Comparison of ENCODE assay signal across 26 cellular contexts in genomic region chr2:53854678-53855077, GRCh38. TPM values are rescaled to one million over a fixed set of nuclear protein-coding genes. Genes with fewer than 3 reads are reported as not detected.
DNase-seq lines count a peak whose midpoint lies in the region; ATAC-seq and TF ChIP-seq lines count a peak whose summit lies in the region.
"Had no signal": no experiment of that assay in that cellular context is flagged by ENCODE, and none has a peak within 500 bp of the region (broad histone marks: within the 10 kb centered on the region; RNA-seq: fewer than 3 reads in every experiment).

No MANE protein-coding gene starts in this region.

- H3K79me2 ChIP-seq in GM23248 (ENCODE audit: insufficient read depth), result peaks cover 7% of the 10 kb centered on the region; the same call in 1 of the 2 replicates

- peaks cover 7% of the 10 kb centered on the region for H3K4me1 ChIP-seq in GM23248 (ENCODE audit: insufficient read depth)
- H3K4me1 ChIP-seq: SJSA1 had no signal

- no peaks in the 10 kb centered on the region for H4K20me1 ChIP-seq in GM23248 (ENCODE audit: insufficient read depth)

- H3K9me3 ChIP-seq in GM23248 (ENCODE audit: low read depth), result no peaks in the 10 kb centered on the region
- H3K9me3 ChIP-seq: adrenal gland, gastroesophageal sphincter, SJSA1, upper lobe of left lung had no signal

- no peak overlapping the region for H3K4me2 ChIP-seq in GM23248 (ENCODE audit: unreplicated experiment)
- H3K4me2 ChIP-seq: PC-9 had no signal

- no peak overlapping the region for H2AFZ ChIP-seq in GM23248
- H2AFZ ChIP-seq: PC-9 had no signal

- no peak overlapping the region for H3K9ac ChIP-seq in GM23248

- WGBS in GM23248 (ENCODE audit: low coverage in 1 of 2, low lambda C conversion rate in 2 of 2, missing lambda C conversion rate in 2 of 2), 2 experiments, result 77 to 83% methylated on average over 2 of the region's 2 CpGs

- no peaks in the 10 kb centered on the region for H3K9me2 ChIP-seq in GM23248 (ENCODE audit: insufficient read depth)

- peaks cover 20 to 28% of the 10 kb centered on the region in 2 donors for H3K36me3 Mint-ChIP-seq in naive B cell

- H3K36me3 ChIP-seq in GM23248 (ENCODE audit: low read depth), result 0 out of 2 replicates have a peak, but pooled peaks cover 12% of the 10 kb centered on the region

- peaks cover 0 to 11% (median 7%) of the 10 kb centered on the region in 3 donors for H3K4me1 Mint-ChIP-seq in naive B cell
- H3K4me1 Mint-ChIP-seq: activated B cell treated with CpG ODN at 0.5 μM for 24 hours had no signal

- in situ Hi-C loops in GM23248 (cut with MboI), result no loop called here

- H3K4me3 ChIP-seq in GM23248, result no peak overlapping the region
- H3K4me3 ChIP-seq: adrenal gland, gastroesophageal sphincter, PC-9, SJSA1, upper lobe of left lung had no signal

- no peaks in the 10 kb centered on the region for H3K27me3 Mint-ChIP-seq in naive B cell
- H3K27me3 Mint-ChIP-seq: activated B cell treated with CpG ODN at 0.5 μM for 24 hours; natural killer cell treated with Interleukin-12 subunit alpha and Interleukin-12 subunit beta and Interleukin-15 and Interleukin-18, amount 100 ng/mL, for 72 hours had no signal

- no peaks in the 10 kb centered on the region for H3K9me3 Mint-ChIP-seq in naive B cell
- H3K9me3 Mint-ChIP-seq: activated B cell treated with CpG ODN at 0.5 μM for 24 hours; natural killer cell treated with Interleukin-12 subunit alpha and Interleukin-12 subunit beta and Interleukin-15 and Interleukin-18, amount 100 ng/mL, for 72 hours had no signal

- peaks cover 13% of the 10 kb centered on the region; the same call in 1 of the 2 replicates for H3F3A ChIP-seq in GM23248 (ENCODE audit: insufficient read depth)

- CTCF ChIA-PET in GM10248 (lab: Yijun Ruan, JAX), result interaction anchor here (0.9 kb wide), 1 partner anchor 8 kb away, joined by 3 read pairs; no protein-coding TSS in a partner anchor

- H3K27me3 ChIP-seq in GM23248 (replicated peaks; ENCODE audit: insufficient read depth), result no peaks in the 10 kb centered on the region
- H3K27me3 ChIP-seq: adrenal gland, gastroesophageal sphincter, SJSA1, upper lobe of left lung had no signal

- no peak overlapping the region for H3K4me3 Mint-ChIP-seq in naive B cell
- H3K4me3 Mint-ChIP-seq: activated B cell treated with CpG ODN at 0.5 μM for 24 hours; natural killer cell treated with Interleukin-12 subunit alpha and Interleukin-12 subunit beta and Interleukin-15 and Interleukin-18, amount 100 ng/mL, for 72 hours had no signal

- no peak for DNase-seq in activated CD4-positive, CD25-positive, alpha-beta regulatory T cell treated with anti-CD3 and anti-CD28 coated beads, Interleukin-2, amount 50 U/mL, for 72 hours
- DNase-seq in GM23248 (peak; percentile 49), naive B cell (no peak), NCI-H1105 treated with DMSO at 0.1 percent for 48 hours (lab: John Stamatoyannopoulos, UW) (no peak), omental fat pad (ENCODE audit: low spot score) (no peak), GM10248 (ENCODE audit: extremely low spot score) (no peak)
- DNase-seq: activated B cell treated with CpG ODN at 0.5 μM for 24 hours; activated CD8-positive, alpha-beta memory T cell treated with anti-CD3 and anti-CD28 coated beads for 24 hours; activated effector memory CD4-positive, alpha-beta T cell treated with anti-CD3 and anti-CD28 coated beads, Interleukin-2, amount 50 U/mL, for 16 hours; adrenal gland; kidney glomerular epithelial cell; MM.1S; NCI-H187; NCI-H226; NCI-H82; PC-9; posterior cingulate gyrus; stimulated activated CD4-positive, alpha-beta T cell treated with anti-CD3 and anti-CD28 coated beads, Interleukin-1b, Interleukin-23, amount 100 ng/mL, for 48 hours; upper lobe of left lung had no signal

- POLR2A ChIA-PET in GM10248 (lab: Yijun Ruan, JAX), result no interaction called here

- peak; percentile 78 to 86 for ATAC-seq in activated CD4-positive, CD25-positive, alpha-beta regulatory T cell treated with anti-CD3 and anti-CD28 coated beads, Interleukin-2, amount 50 U/mL, for 24 hours
- ATAC-seq in HG03520 (IDR thresholded peaks at IDR 0.05; ENCODE audit: unreplicated experiment) (peak; percentile 68), naive B cell (ENCODE audit: low read depth in 2 of 2) (no peak), omental fat pad (ENCODE audit: low FRiP score) (no peak)
- ATAC-seq: esophagus mucosa, gastroesophageal sphincter had no signal

- H3K27ac Mint-ChIP-seq in naive B cell, result peak overlapping the region in 5 of 6 donors; percentile 6 to 55 (median 43)

- peak overlapping the region; percentile 32; the same call in 1 of the 2 replicates for H3K27ac ChIP-seq in GM23248
- H3K27ac ChIP-seq: 22Rv1, adrenal gland, gastroesophageal sphincter, PC-9, SJSA1, upper lobe of left lung had no signal

- no peak for TF ChIP-seq CTCF in omental fat pad (IDR thresholded peaks at IDR 0.05)
- TF ChIP-seq CTCF in GM10248 (IDR thresholded peaks at IDR 0.05; ENCODE audit: control extremely low read depth, extremely low read depth, low read depth, missing control alignments), result no peak

RNA-seq across cellular contexts. Expression of gene GPR75, which starts 5.1 kb away (rescaled TPM):
- 0.43 and 2.1 TPM in 2 replicates for total RNA-seq in GM23248 (2014; rRNA removed; shearing (Covaris generic))
- polyA plus RNA-seq in GM23248 (2016; fragmentation: Nextera tagmentation; extraction: Ambion mirVana), result 0.16 and 0.23 TPM in 2 replicates
- polyA plus RNA-seq in naive B cell (ENCODE audit: low read depth in 6 of 6), result not detected
- 10 to 100 TPM in 1 of 4 donors, 1 to 10 TPM in 3; 2.0 to 12.1 (median 7.6) TPM for total RNA-seq in omental fat pad

Comparison
In these comparisons a context has a peak if more than half of its experiments do, and no peak if none do; other contexts are left out.
1. ATAC-seq: peak in activated CD4-positive, CD25-positive, alpha-beta regulatory T cell treated with anti-CD3 and anti-CD28 coated beads, Interleukin-2, amount 50 U/mL, for 24 hours (2 of 2) and HG03520 (single experiment); none in naive B cell (0 of 2) and omental fat pad (single experiment).